In genomic region chr20:37903317-37904007, GRCh38 we compare ENCODE assay signal across 9 cellular contexts. TPM values are rescaled to one million over a fixed set of nuclear protein-coding genes. Genes with fewer than 3 reads are reported as not detected.
A peak's percentile ranks its signal among the peaks of the same experiment; 100 is the strongest.
DNase-seq lines count a peak whose midpoint lies in the region; ATAC-seq and TF ChIP-seq lines count a peak whose summit lies in the region.
"Had no signal": no experiment of that assay in that cellular context is flagged by ENCODE, and none has a peak within 500 bp of the region (broad histone marks: within the 10 kb centered on the region; RNA-seq: fewer than 3 reads in every experiment).

No MANE protein-coding gene starts in this region.

- H3K4me3 Mint-ChIP-seq in activated CD4-positive, alpha-beta T cell treated with anti-CD3 and anti-CD28 coated beads for 36 hours, result peak overlapping the region; percentile 46
- peak overlapping the region; percentile 82 for H3K4me3 Mint-ChIP-seq in T-helper 17 cell
- peak overlapping the region; percentile 62 for H3K4me3 Mint-ChIP-seq in stimulated activated effector memory CD8-positive, alpha-beta T cell treated with anti-CD3 and anti-CD28 coated beads, Interleukin-12 subunit alpha, Interleukin-12 subunit beta, amount 100 ng/mL, for 72 hours

- CTCF ChIA-PET in activated CD4-positive, alpha-beta T cell treated with anti-CD3 and anti-CD28 coated beads for 36 hours (lab: Charles Lee), result interaction anchor here (0.5 kb wide), 1 partner anchor 108 kb away, joined by 4 read pairs; no protein-coding TSS in a partner anchor

- H3K36me3 Mint-ChIP-seq in activated CD4-positive, alpha-beta T cell treated with anti-CD3 and anti-CD28 coated beads for 36 hours (ENCODE audit: low read depth), result no peaks in the 10 kb centered on the region
- H3K36me3 Mint-ChIP-seq in T-helper 17 cell (ENCODE audit: low read depth), result peaks cover 7% of the 10 kb centered on the region
- no peaks in the 10 kb centered on the region for H3K36me3 Mint-ChIP-seq in stimulated activated effector memory CD8-positive, alpha-beta T cell treated with anti-CD3 and anti-CD28 coated beads, Interleukin-12 subunit alpha, Interleukin-12 subunit beta, amount 100 ng/mL, for 72 hours

- no peaks in the 10 kb centered on the region for H3K9me3 Mint-ChIP-seq in activated CD4-positive, alpha-beta T cell treated with anti-CD3 and anti-CD28 coated beads for 36 hours (ENCODE audit: low read depth)
- H3K9me3 Mint-ChIP-seq in stimulated activated effector memory CD8-positive, alpha-beta T cell treated with anti-CD3 and anti-CD28 coated beads, Interleukin-12 subunit alpha, Interleukin-12 subunit beta, amount 100 ng/mL, for 72 hours, result no peaks in the 10 kb centered on the region

- no peaks in the 10 kb centered on the region for H3K9me2 ChIP-seq in hepatocyte (replicated peaks; ENCODE audit: insufficient read depth)

- no peaks in the 10 kb centered on the region for H3K36me3 ChIP-seq in hepatocyte (replicated peaks; ENCODE audit: insufficient read depth, low read depth)

- peak; percentile 34 for DNase-seq in activated CD4-positive, alpha-beta T cell treated with anti-CD3 and anti-CD28 coated beads for 36 hours
- no peak for DNase-seq in activated CD4-positive, alpha-beta T cell treated with anti-CD3 and anti-CD28 coated beads, Interleukin-2, amount 50 U/mL, for 1 hour
- no peak for DNase-seq in T-helper 17 cell
- no peak for DNase-seq in hepatocyte (ENCODE audit: low spot score)
- DNase-seq in stimulated activated effector memory CD8-positive, alpha-beta T cell treated with anti-CD3 and anti-CD28 coated beads, Interleukin-12 subunit alpha, Interleukin-12 subunit beta, amount 100 ng/mL, for 72 hours (ENCODE audit: low spot score in 2 of 2), result no peak
- no peak for DNase-seq in medulla oblongata (ENCODE audit: extremely low spot score)
- no peak for DNase-seq in NCI-H2171 treated with DMSO at 0.1 percent for 48 hours (lab: John Stamatoyannopoulos, UW)
- no peak for DNase-seq in DMS153 treated with DMSO at 0.1 percent for 48 hours (lab: John Stamatoyannopoulos, UW; ENCODE audit: unreplicated experiment)

- intact Hi-C loops in activated CD4-positive, alpha-beta T cell treated with anti-CD3 and anti-CD28 coated beads for 36 hours (cut with DNase I, micrococcal nuclease), result loop anchor here (2.0 to 5.0 kb wide), 5 partner anchors 89 to 341 kb away; no protein-coding TSS in a partner anchor

- POLR2A ChIA-PET in activated CD4-positive, alpha-beta T cell treated with anti-CD3 and anti-CD28 coated beads for 36 hours (lab: Charles Lee), result no interaction called here

- H3K27ac Mint-ChIP-seq in activated CD4-positive, alpha-beta T cell treated with anti-CD3 and anti-CD28 coated beads for 36 hours, result no peak overlapping the region
- peak overlapping the region; percentile 67 for H3K27ac Mint-ChIP-seq in T-helper 17 cell
- H3K27ac Mint-ChIP-seq in stimulated activated effector memory CD8-positive, alpha-beta T cell treated with anti-CD3 and anti-CD28 coated beads, Interleukin-12 subunit alpha, Interleukin-12 subunit beta, amount 100 ng/mL, for 72 hours, result peak overlapping the region; percentile 43

- 93% methylated on average over 17 of the region's 67 CpGs for WGBS in hepatocyte (ENCODE audit: low lambda C conversion rate, missing lambda C conversion rate)

- peak overlapping the region; percentile 89 for H3K4me2 ChIP-seq in hepatocyte

- peak; percentile 31 for TF ChIP-seq CTCF in hepatocyte (IDR thresholded peaks at IDR 0.05; ENCODE audit: poor library complexity)

- H3K4me3 ChIP-seq in hepatocyte, result peak overlapping the region; percentile 36

- peaks cover 52% of the 10 kb centered on the region for H3K27me3 Mint-ChIP-seq in activated CD4-positive, alpha-beta T cell treated with anti-CD3 and anti-CD28 coated beads for 36 hours
- H3K27me3 Mint-ChIP-seq in T-helper 17 cell, result peaks cover 79% of the 10 kb centered on the region

- peaks cover 58% of the 10 kb centered on the region for H3K27me3 ChIP-seq in hepatocyte

- peaks cover 11% of the 10 kb centered on the region for H3K4me1 Mint-ChIP-seq in activated CD4-positive, alpha-beta T cell treated with anti-CD3 and anti-CD28 coated beads for 36 hours
- peaks cover 7% of the 10 kb centered on the region for H3K4me1 Mint-ChIP-seq in T-helper 17 cell
- H3K4me1 Mint-ChIP-seq in stimulated activated effector memory CD8-positive, alpha-beta T cell treated with anti-CD3 and anti-CD28 coated beads, Interleukin-12 subunit alpha, Interleukin-12 subunit beta, amount 100 ng/mL, for 72 hours, result peaks cover 23% of the 10 kb centered on the region

- no peak for ATAC-seq in activated CD4-positive, alpha-beta T cell treated with anti-CD3 and anti-CD28 coated beads for 36 hours
- no peak for ATAC-seq in T-helper 17 cell
- no peak for ATAC-seq in stimulated activated effector memory CD8-positive, alpha-beta T cell treated with anti-CD3 and anti-CD28 coated beads, Interleukin-12 subunit alpha, Interleukin-12 subunit beta, amount 100 ng/mL, for 72 hours

- H3K9me3 ChIP-seq in T-helper 17 cell (ENCODE audit: control insufficient read depth, low read length, poor library complexity, severe bottlenecking), result no peaks in the 10 kb centered on the region
- H3K9me3 ChIP-seq in hepatocyte (ENCODE audit: low read depth), result no peaks in the 10 kb centered on the region

- no peaks in the 10 kb centered on the region for H3K79me2 ChIP-seq in hepatocyte

- no peaks in the 10 kb centered on the region for H4K20me1 ChIP-seq in hepatocyte (ENCODE audit: insufficient read depth, poor library complexity, severe bottlenecking)

- H2AFZ ChIP-seq in hepatocyte, result no peak overlapping the region

- no peak overlapping the region for H3K27ac ChIP-seq in hepatocyte

- H3K4me1 ChIP-seq in hepatocyte (ENCODE audit: insufficient read depth), result peaks cover 5% of the 10 kb centered on the region

RNA-seq across cellular contexts. Expression of gene VSTM2L, which starts 0.5 kb away (rescaled TPM):
- total RNA-seq in activated CD4-positive, alpha-beta T cell treated with anti-CD3 and anti-CD28 coated beads for 36 hours, result not detected
- total RNA-seq in T-helper 17 cell (not detected), hepatocyte (3.6 and 3.7 TPM in 2 replicates)
- 2.5 and 3.0 TPM in 2 replicates for polyA plus RNA-seq in hepatocyte
- total RNA-seq: activated CD8-positive, alpha-beta memory T cell treated with anti-CD3 and anti-CD28 coated beads for 36 hours had no signal
